11 cellular contexts compared by ENCODE assay signal in the genomic region with DNA sequence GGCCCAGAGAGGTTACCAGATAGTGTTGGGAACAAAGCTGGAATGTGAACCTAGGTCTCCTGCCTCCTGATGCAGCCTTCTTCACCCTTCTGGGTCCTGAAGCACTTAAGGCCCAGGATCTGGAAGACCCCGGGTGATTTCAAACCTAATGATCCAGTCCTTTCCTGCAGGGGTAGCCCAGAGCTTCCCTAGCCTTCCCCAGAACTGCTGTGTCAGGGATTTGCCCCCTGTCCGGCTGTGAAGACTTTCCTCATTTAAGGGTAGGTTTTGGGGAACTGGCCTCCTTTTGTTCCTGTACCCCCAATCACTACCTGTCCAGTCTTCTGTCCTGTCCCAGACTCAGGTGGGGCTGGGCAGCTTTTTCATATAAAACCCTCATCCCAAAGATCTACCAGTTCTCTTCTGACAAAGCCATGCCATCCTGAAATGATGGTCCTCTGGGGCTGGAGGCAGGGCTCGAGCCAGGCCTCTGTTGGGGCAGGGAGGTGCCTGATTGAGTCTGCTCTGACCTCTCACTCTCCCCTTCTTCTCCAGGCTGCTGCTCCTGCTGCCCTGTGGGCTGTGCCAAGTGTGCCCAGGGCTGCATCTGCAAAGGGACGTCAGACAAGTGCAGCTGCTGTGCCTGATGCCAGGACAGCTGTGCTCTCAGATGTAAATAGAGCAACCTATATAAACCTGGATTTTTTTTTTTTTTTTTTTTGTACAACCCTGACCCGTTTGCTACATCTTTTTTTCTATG. TPM values are rescaled to one million over a fixed set of nuclear protein-coding genes. Genes with fewer than 3 reads are reported as not detected.
DNase-seq lines count a peak whose midpoint lies in the region; ATAC-seq and TF ChIP-seq lines count a peak whose summit lies in the region.
"Had no signal": no experiment of that assay in that cellular context is flagged by ENCODE, and none has a peak within 500 bp of the region (broad histone marks: within the 10 kb centered on the region; RNA-seq: fewer than 3 reads in every experiment).

No MANE protein-coding gene starts in this region.

- peak overlapping the region; percentile 92 for H3K4me3 Mint-ChIP-seq in activated naive CD4-positive, alpha-beta T cell treated with anti-CD3 and anti-CD28 coated beads for 36 hours
- H3K4me3 Mint-ChIP-seq in brain, result peak overlapping the region; percentile 38 to 91 (median 89)

- DNase-seq in activated naive CD4-positive, alpha-beta T cell treated with anti-CD3 and anti-CD28 coated beads for 36 hours, result no peak
- no peak for DNase-seq in activated naive CD4-positive, alpha-beta T cell treated with anti-CD3 and anti-CD28 coated beads, Interleukin-2, amount 50 U/mL, for 72 hours (ENCODE audit: low spot score in 2 of 2)
- no peak for DNase-seq in lower leg skin (ENCODE audit: low spot score in 2 of 2)
- DNase-seq in tibial nerve (ENCODE audit: low spot score in 2 of 2), result no peak
- no peak for DNase-seq in NCI-H1694 treated with DMSO at 0.1 percent for 48 hours (lab: John Stamatoyannopoulos, UW)
- DNase-seq in NCI-H1092 treated with DMSO at 0.1 percent for 48 hours (lab: John Stamatoyannopoulos, UW), result no peak
- DNase-seq: activated CD4-positive, alpha-beta T cell treated with anti-CD3 and anti-CD28 coated beads, Interleukin-2, amount 50 U/mL, for 48 hours; MV-4-11; stimulated activated naive CD4-positive, alpha-beta T cell treated with Interleukin-2 at 50 U/mL for 16 hours had no signal

- ATAC-seq in activated naive CD4-positive, alpha-beta T cell treated with anti-CD3 and anti-CD28 coated beads, Interleukin-2, amount 50 U/mL, for 72 hours, result no peak
- ATAC-seq in HG02970 (IDR thresholded peaks at IDR 0.05; ENCODE audit: low FRiP score, unreplicated experiment), result no peak

- CTCF ChIA-PET in activated naive CD4-positive, alpha-beta T cell treated with anti-CD3 and anti-CD28 coated beads for 36 hours (lab: Charles Lee), result interaction anchor here (0.6 to 3.9 kb wide), 5 partner anchors 19 to 490 kb away, joined by 3 to 19 read pairs (median 5); no protein-coding TSS in a partner anchor

- H3K27ac ChIP-seq in tibial nerve, result peak overlapping the region in 2 of 4 donors; percentile 79 to 87

- H3K27me3 ChIP-seq in tibial nerve, result no peaks in the 10 kb centered on the region

- intact Hi-C loops in activated naive CD4-positive, alpha-beta T cell treated with anti-CD3 and anti-CD28 coated beads for 36 hours (cut with micrococcal nuclease), result loop anchor here (2.0 to 5.0 kb wide), 2 partner anchors 19 to 249 kb away; partner anchors contain the start of gene HERPUD1
- intact Hi-C loops in lower leg skin (cut with DNase I; ENCODE audit: low total_unique reads), result loop anchor here (10.0 kb wide), 1 partner anchor 79 kb away; the partner anchor contains the start of gene MT2A

- TF ChIP-seq CTCF in brain (conservative IDR thresholded peaks at IDR 0.05), result no peak
- TF ChIP-seq CTCF in lower leg skin (IDR thresholded peaks at IDR 0.05), result no peak
- no peak for TF ChIP-seq CTCF in tibial nerve (IDR thresholded peaks at IDR 0.05)

- H3K4me1 ChIP-seq in tibial nerve, result peaks cover 0 to 33% (median 5%) of the 10 kb centered on the region in 4 donors

- no peaks in the 10 kb centered on the region for H3K27me3 Mint-ChIP-seq in activated naive CD4-positive, alpha-beta T cell treated with anti-CD3 and anti-CD28 coated beads for 36 hours (ENCODE audit: low read depth)
- H3K27me3 Mint-ChIP-seq in brain, result peaks cover 17% of the 10 kb centered on the region

- TF ChIP-seq EP300 in tibial nerve (IDR thresholded peaks at IDR 0.05), result no peak

- H3K36me3 Mint-ChIP-seq in activated naive CD4-positive, alpha-beta T cell treated with anti-CD3 and anti-CD28 coated beads for 36 hours (ENCODE audit: low read depth), result peaks cover 6% of the 10 kb centered on the region
- H3K36me3 Mint-ChIP-seq in activated naive CD4-positive, alpha-beta T cell treated with anti-CD3 and anti-CD28 coated beads, Interleukin-2, amount 50 U/mL, for 72 hours, result peaks cover 0 to 5% of the 10 kb centered on the region in 2 donors
- peaks cover 4% of the 10 kb centered on the region for H3K36me3 Mint-ChIP-seq in brain

- peaks cover 0 to 16% (median 0%) of the 10 kb centered on the region in 3 donors for H3K36me3 ChIP-seq in tibial nerve

- H3K4me3 ChIP-seq in lower leg skin (ENCODE audit: low read depth, poor library complexity, severe bottlenecking) (peak overlapping the region; percentile 92), tibial nerve (peak overlapping the region; percentile 33 to 74 (median 58))

- peaks cover 19% of the 10 kb centered on the region for H3K4me1 Mint-ChIP-seq in activated naive CD4-positive, alpha-beta T cell treated with anti-CD3 and anti-CD28 coated beads for 36 hours (ENCODE audit: low read depth)
- H3K4me1 Mint-ChIP-seq in brain, result peaks cover 27% of the 10 kb centered on the region

- H3K27ac Mint-ChIP-seq in activated naive CD4-positive, alpha-beta T cell treated with anti-CD3 and anti-CD28 coated beads for 36 hours, result no peak overlapping the region
- no peak overlapping the region for H3K27ac Mint-ChIP-seq in activated naive CD4-positive, alpha-beta T cell treated with anti-CD3 and anti-CD28 coated beads, Interleukin-2, amount 50 U/mL, for 72 hours
- peak overlapping the region in 1 of 5 experiments; percentile 30 for H3K27ac Mint-ChIP-seq in brain

- peaks cover 3% of the 10 kb centered on the region for H3K9me3 Mint-ChIP-seq in activated naive CD4-positive, alpha-beta T cell treated with anti-CD3 and anti-CD28 coated beads for 36 hours
- H3K9me3 Mint-ChIP-seq in activated naive CD4-positive, alpha-beta T cell treated with anti-CD3 and anti-CD28 coated beads, Interleukin-2, amount 50 U/mL, for 72 hours, result no peaks in the 10 kb centered on the region
- H3K9me3 Mint-ChIP-seq in brain, result peaks cover 13 to 20% (median 16%) of the 10 kb centered on the region in 5 experiments

- TF ChIP-seq POLR2A in lower leg skin (IDR thresholded peaks at IDR 0.05) (no peak), tibial nerve (IDR thresholded peaks at IDR 0.05) (no peak)

- H3K9me3 ChIP-seq in tibial nerve, result peaks cover 0 to 7% (median 0%) of the 10 kb centered on the region in 4 donors

- WGBS in lower leg skin, 2 donors, result 29 to 45% methylated on average over 5 of the region's 5 CpGs
- WGBS in tibial nerve, 2 donors, result 58 to 65% methylated on average over 5 of the region's 5 CpGs

RNA-seq across cellular contexts. Expression of gene MT1X, which starts 1.3 kb away (rescaled TPM):
- 10 to 100 TPM; 49.9 to 57.9 TPM for total RNA-seq in activated naive CD4-positive, alpha-beta T cell treated with anti-CD3 and anti-CD28 coated beads for 36 hours
- total RNA-seq in activated naive CD4-positive, alpha-beta T cell treated with anti-CD3 and anti-CD28 coated beads, Interleukin-2, amount 50 U/mL, for 72 hours, result 10 to 100 TPM; 13.3 to 28.3 TPM
- polyA plus RNA-seq in brain (ENCODE audit: insufficient read depth, low read depth, low replicate concordance), result 108 TPM
- 1,000 to 10,000 TPM; 1,041 to 3,584 (median 2,610) TPM for total RNA-seq in lower leg skin
- total RNA-seq in tibial nerve, result 1,000 to 10,000 TPM in 2 of 4 donors, 100 to 1,000 TPM in 2; 457 to 1,918 (median 1,024) TPM

RNA-seq across cellular contexts. Expression of gene MT1H, which starts 14.0 kb away (rescaled TPM):
- 1 to 10 TPM; 5.4 to 7.4 TPM for total RNA-seq in activated naive CD4-positive, alpha-beta T cell treated with anti-CD3 and anti-CD28 coated beads for 36 hours
- total RNA-seq in activated naive CD4-positive, alpha-beta T cell treated with anti-CD3 and anti-CD28 coated beads, Interleukin-2, amount 50 U/mL, for 72 hours, result not detected
- polyA plus RNA-seq in brain (ENCODE audit: insufficient read depth, low read depth, low replicate concordance), result 6.6 TPM
- total RNA-seq in lower leg skin, result 1 to 10 TPM in 2 of 4 donors, not detected in 2; 1.2 to 3.9 TPM
- 1 to 10 TPM in 2 of 4 donors, not detected in 2; 2.4 to 5.1 TPM for total RNA-seq in tibial nerve

RNA-seq across cellular contexts. Expression of gene MT1G, which starts 15.7 kb away (rescaled TPM):
- 10 to 100 TPM; 22.4 to 23.8 TPM for total RNA-seq in activated naive CD4-positive, alpha-beta T cell treated with anti-CD3 and anti-CD28 coated beads for 36 hours
- total RNA-seq in activated naive CD4-positive, alpha-beta T cell treated with anti-CD3 and anti-CD28 coated beads, Interleukin-2, amount 50 U/mL, for 72 hours, result 1 to 10 TPM in 1 of 2 donors, not detected in 1; 3.4 TPM
- polyA plus RNA-seq in brain (ENCODE audit: insufficient read depth, low read depth, low replicate concordance), result 101 TPM
- total RNA-seq in lower leg skin, result 10 to 100 TPM in 2 of 4 donors, 1 to 10 TPM in 1, not detected in 1; 5.6 to 46.4 (median 37.8) TPM
- total RNA-seq in tibial nerve, result 10 to 100 TPM in 3 of 4 donors, not detected in 1; 41.1 to 87.7 (median 49.2) TPM

RNA-seq across cellular contexts. Expression of gene MT1F, which starts 25.8 kb away (rescaled TPM):
- 1 to 10 TPM; 5.4 to 6.4 TPM for total RNA-seq in activated naive CD4-positive, alpha-beta T cell treated with anti-CD3 and anti-CD28 coated beads for 36 hours
- 10 to 100 TPM in 1 of 2 donors, 1 to 10 TPM in 1; 7.5 to 11.5 TPM for total RNA-seq in activated naive CD4-positive, alpha-beta T cell treated with anti-CD3 and anti-CD28 coated beads, Interleukin-2, amount 50 U/mL, for 72 hours
- polyA plus RNA-seq in brain (ENCODE audit: insufficient read depth, low read depth, low replicate concordance), result 167 TPM
- total RNA-seq in lower leg skin (10 to 100 TPM in 2 of 4 donors, 1 to 10 TPM in 2; 2.1 to 17.2 (median 8.3) TPM), tibial nerve (10 to 100 TPM in 2 of 4 donors, 1 to 10 TPM in 2; 3.0 to 34.3 (median 11.3) TPM)

RNA-seq across cellular contexts. Expression of gene MT1B, which starts 31.9 kb away (rescaled TPM):
- not detected for total RNA-seq in activated naive CD4-positive, alpha-beta T cell treated with anti-CD3 and anti-CD28 coated beads for 36 hours
- total RNA-seq in activated naive CD4-positive, alpha-beta T cell treated with anti-CD3 and anti-CD28 coated beads, Interleukin-2, amount 50 U/mL, for 72 hours, result not detected
- polyA plus RNA-seq in brain (ENCODE audit: insufficient read depth, low read depth, low replicate concordance), result not detected
- total RNA-seq in lower leg skin (not detected), tibial nerve (not detected)

Comparison
In these comparisons a context has a peak if more than half of its experiments do, and no peak if none do; other contexts are left out.
1. RNA of gene MT1X, which starts 1.3 kb away (total RNA-seq): 1,041 to 3,584 TPM in lower leg skin and 457 to 1,918 TPM in tibial nerve; 49.9 to 57.9 TPM in activated naive CD4-positive, alpha-beta T cell treated with anti-CD3 and anti-CD28 coated beads for 36 hours and 13.3 to 28.3 TPM in activated naive CD4-positive, alpha-beta T cell treated with anti-CD3 and anti-CD28 coated beads, Interleukin-2, amount 50 U/mL, for 72 hours; every median in the first group is over 4 times any median in the second.